In genomic region chr1:209368864-209369598, GRCh38 we compare ENCODE assay signal across 12 cellular contexts.
DNase-seq lines count a peak whose midpoint lies in the region; ATAC-seq and TF ChIP-seq lines count a peak whose summit lies in the region.
"Had no signal": no experiment of that assay in that cellular context is flagged by ENCODE, and none has a peak within 500 bp of the region (broad histone marks: within the 10 kb centered on the region; RNA-seq: fewer than 3 reads in every experiment).

No MANE protein-coding gene starts in this region.

- peak overlapping the region; percentile 74 for H2BK5ac ChIP-seq in trophoblast cell (ENCODE audit: low read depth, low read length, poor library complexity)

- H3K4me3 ChIP-seq in RWPE2 (ENCODE audit: severe bottlenecking) (no peak overlapping the region), fibroblast of the aortic adventitia (ENCODE audit: low read depth, low read length) (no peak overlapping the region), trophoblast cell (ENCODE audit: low read depth, low read length) (no peak overlapping the region), BE2C (ENCODE audit: low read depth, low read length) (no peak overlapping the region), tibial nerve (no peak overlapping the region)
- H3K4me3 ChIP-seq: adrenal gland had no signal

- no peak for TF ChIP-seq CTCF in RWPE2 (IDR thresholded peaks at IDR 0.05; ENCODE audit: poor library complexity, severe bottlenecking)
- no peak for TF ChIP-seq CTCF in fibroblast of the aortic adventitia (IDR thresholded peaks at IDR 0.05; ENCODE audit: insufficient read depth, low read length)
- no peak for TF ChIP-seq CTCF in BE2C (IDR thresholded peaks at IDR 0.05; ENCODE audit: low read depth, low read length)
- no peak for TF ChIP-seq CTCF in tibial nerve (IDR thresholded peaks at IDR 0.05)

- peak overlapping the region; percentile 45 for H2AFZ ChIP-seq in trophoblast cell (ENCODE audit: insufficient read depth, low read length, poor library complexity)
- H2AFZ ChIP-seq: parathyroid adenoma had no signal

- no peak overlapping the region for H3K23ac ChIP-seq in trophoblast cell (ENCODE audit: low read length)

- H3K4me1 ChIP-seq in RWPE2 (ENCODE audit: insufficient read depth, poor library complexity, severe bottlenecking) (peaks cover 64% of the 10 kb centered on the region), trophoblast cell (ENCODE audit: control insufficient read depth in 1 of 2, insufficient read depth in 2 of 2, low read length in 2 of 2) (peaks cover 15 to 34% of the 10 kb centered on the region in 2 experiments), BE2C (no peaks in the 10 kb centered on the region), tibial nerve (no peaks in the 10 kb centered on the region)
- H3K4me1 ChIP-seq: adrenal gland had no signal

- peak overlapping the region; percentile 96 for H4K91ac ChIP-seq in trophoblast cell (ENCODE audit: low read depth, low read length)

- TF ChIP-seq POLR2A in tibial nerve (IDR thresholded peaks at IDR 0.05) = no peak

- ATAC-seq in RWPE2 (ENCODE audit: low read depth) = peak; percentile 60
- ATAC-seq: activated CD4-positive, alpha-beta T cell treated with anti-CD3 and anti-CD28 coated beads for 36 hours had no signal

- H3K4me2 ChIP-seq in trophoblast cell (ENCODE audit: low read length) = no peak overlapping the region

- H3K9me3 ChIP-seq in RWPE2 (ENCODE audit: severe bottlenecking) (no peaks in the 10 kb centered on the region), trophoblast cell (ENCODE audit: insufficient read depth, low read depth, low read length) (no peaks in the 10 kb centered on the region), BE2C (no peaks in the 10 kb centered on the region), tibial nerve (no peaks in the 10 kb centered on the region)
- H3K9me3 ChIP-seq: adrenal gland had no signal

- DNase-seq in EH (ENCODE audit: low read depth) (peak; percentile 94), RWPE2 (ENCODE audit: low spot score) (peak; percentile 43), fibroblast of the aortic adventitia (ENCODE audit: low read depth) (peak; percentile 97), trophoblast cell (no peak), BE2C (no peak), NCI-H2107 (lab: John Stamatoyannopoulos, UW) (no peak), tibial nerve (ENCODE audit: low spot score in 2 of 2) (no peak)
- no peak for DNase-seq in stimulated activated CD4-positive, alpha-beta T cell treated with anti-CD3 and anti-CD28 coated beads, Interleukin-4, amount 100 ng/mL, for 4 hours
- DNase-seq: activated CD4-positive, alpha-beta T cell treated with anti-CD3 and anti-CD28 coated beads for 36 hours; stimulated activated CD8-positive, alpha-beta memory T cell treated with anti-CD3 and anti-CD28 coated beads, Interleukin-4, amount 100 ng/mL, for 48 hours had no signal

- H4K12ac ChIP-seq in trophoblast cell (ENCODE audit: low read depth, low read length) = peak overlapping the region; percentile 77

- H3K27me3 ChIP-seq in RWPE2 (ENCODE audit: insufficient read depth, poor library complexity, severe bottlenecking) = no peaks in the 10 kb centered on the region
- no peaks in the 10 kb centered on the region for H3K27me3 ChIP-seq in trophoblast cell (ENCODE audit: insufficient read depth, low read length)
- H3K27me3 ChIP-seq in BE2C = no peaks in the 10 kb centered on the region
- H3K27me3 ChIP-seq in tibial nerve = no peaks in the 10 kb centered on the region
- H3K27me3 ChIP-seq: adrenal gland had no signal

- peak overlapping the region; percentile 92 for H4K8ac ChIP-seq in trophoblast cell (ENCODE audit: low read depth, low read length)

- no peak for TF ChIP-seq EP300 in tibial nerve (IDR thresholded peaks at IDR 0.05)

- H3K79me2 ChIP-seq in trophoblast cell (ENCODE audit: control insufficient read depth, insufficient read depth, low read length, poor library complexity) = peaks cover 2% of the 10 kb centered on the region
- H3K79me2 ChIP-seq: parathyroid adenoma had no signal

- peak overlapping the region; percentile 97 for H2BK120ac ChIP-seq in trophoblast cell (ENCODE audit: insufficient read depth, low read length, poor library complexity)

- peak overlapping the region; percentile 61 for H3K14ac ChIP-seq in trophoblast cell (ENCODE audit: low read length)

- peak overlapping the region; percentile 100 for H2BK12ac ChIP-seq in trophoblast cell (ENCODE audit: low read length)

- peak overlapping the region; percentile 93 for H2AK5ac ChIP-seq in trophoblast cell (ENCODE audit: low read length)

- H3K36me3 ChIP-seq in RWPE2 (ENCODE audit: low read depth) = no peaks in the 10 kb centered on the region
- H3K36me3 ChIP-seq in trophoblast cell (ENCODE audit: control insufficient read depth in 1 of 2, insufficient read depth in 2 of 2, low read length in 2 of 2) = no peaks in the 10 kb centered on the region
- H3K36me3 ChIP-seq in BE2C = no peaks in the 10 kb centered on the region
- H3K36me3 ChIP-seq in tibial nerve = no peaks in the 10 kb centered on the region
- H3K36me3 ChIP-seq: adrenal gland had no signal

- no peak overlapping the region for H3K9ac ChIP-seq in trophoblast cell (ENCODE audit: low read length)
- H3K9ac ChIP-seq: parathyroid adenoma had no signal

- H3K79me1 ChIP-seq in trophoblast cell (ENCODE audit: low read length) = peaks cover 45% of the 10 kb centered on the region

- H3K27ac ChIP-seq in RWPE2 (ENCODE audit: poor library complexity, severe bottlenecking) = peak overlapping the region; percentile 97
- peak overlapping the region; percentile 76 for H3K27ac ChIP-seq in trophoblast cell (ENCODE audit: low read depth, low read length)
- no peak overlapping the region for H3K27ac ChIP-seq in tibial nerve
- H3K27ac ChIP-seq: adrenal gland, parathyroid adenoma had no signal

- peak overlapping the region; percentile 93 for H3K18ac ChIP-seq in trophoblast cell (ENCODE audit: low read length)

- peak overlapping the region; percentile 43 for H3K4ac ChIP-seq in trophoblast cell (ENCODE audit: low read depth, low read length)

- WGBS in trophoblast cell (ENCODE audit: extremely low coverage, insufficient coverage, insufficient read length) = no CpG with 5 or more reads among the region's 8 CpGs
- WGBS in tibial nerve, 2 donors = 55 to 65% methylated on average over 8 of the region's 8 CpGs

Comparison
In these comparisons a context has a peak if more than half of its experiments do, and no peak if none do; other contexts are left out.
1. DNase-seq: peak in EH (single experiment), RWPE2 (single experiment) and fibroblast of the aortic adventitia (single experiment); none in trophoblast cell (0 of 2), stimulated activated CD4-positive, alpha-beta T cell treated with anti-CD3 and anti-CD28 coated beads, Interleukin-4, amount 100 ng/mL, for 4 hours (0 of 2), BE2C (single experiment), NCI-H2107 (single experiment) and tibial nerve (0 of 2).
2. H3K27ac ChIP-seq: peak in RWPE2 (single experiment) and trophoblast cell (single experiment); none in tibial nerve (0 of 4).